In the genomic region with DNA sequence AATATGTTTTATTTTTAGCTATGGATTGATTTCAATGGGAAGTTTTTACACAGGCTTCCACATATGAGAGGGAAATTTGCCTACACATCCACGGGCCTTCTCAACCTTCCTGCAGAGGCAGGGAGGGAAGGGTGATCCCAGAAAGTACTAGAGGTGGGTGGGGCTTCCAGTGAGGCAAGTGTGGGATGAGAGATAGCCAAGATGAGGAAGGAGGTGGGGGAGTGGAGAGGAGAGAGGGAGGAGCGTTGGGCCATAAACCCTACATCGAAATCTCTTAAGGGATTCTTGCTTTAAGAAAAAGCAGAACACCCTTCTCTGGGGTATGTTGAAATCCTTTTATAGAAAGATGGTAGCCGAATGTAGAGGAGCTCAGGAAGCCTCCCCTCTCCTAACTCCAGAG, we compare ENCODE assay signal across 17 cellular contexts. TPM values are rescaled to one million over a fixed set of nuclear protein-coding genes. Genes with fewer than 3 reads are reported as not detected.
"Had no signal": no experiment of that assay in that cellular context is flagged by ENCODE, and none has a peak within 500 bp of the region (broad histone marks: within the 10 kb centered on the region; RNA-seq: fewer than 3 reads in every experiment).

No MANE protein-coding gene starts in this region.

- H3K27ac Mint-ChIP-seq: activated T-helper 17 cell treated with anti-CD3 and anti-CD28 coated beads, Interleukin-2, amount 50 U/mL, for 72 hours; stimulated activated naive CD8-positive, alpha-beta T cell treated with anti-CD3 and anti-CD28 coated beads, Interleukin-15, Interleukin-2, amounts not matched to agents 100 ng/mL and 50 ng/mL, for 24 hours had no signal

- H3K9me3 Mint-ChIP-seq: activated T-helper 17 cell treated with anti-CD3 and anti-CD28 coated beads, Interleukin-2, amount 50 U/mL, for 72 hours; stimulated activated naive CD8-positive, alpha-beta T cell treated with anti-CD3 and anti-CD28 coated beads, Interleukin-15, Interleukin-2, amounts not matched to agents 100 ng/mL and 50 ng/mL, for 24 hours had no signal

- H3K4me1 Mint-ChIP-seq: activated T-helper 17 cell treated with anti-CD3 and anti-CD28 coated beads, Interleukin-2, amount 50 U/mL, for 72 hours had no signal

- DNase-seq: activated CD4-positive, alpha-beta T cell treated with anti-CD3 and anti-CD28 coated beads, Interleukin-2, amount 50 U/mL, for 4 hours; activated naive CD4-positive, alpha-beta T cell treated with Interleukin-2 at 50 U/mL for 16 hours; aorta; cortex of kidney; effector CD4-positive, alpha-beta T cell; foreskin melanocyte; head of caudate nucleus; left cardiac atrium; lower lobe of right lung; midbrain; trophoblast cell had no signal

- H3K4me3 Mint-ChIP-seq: stimulated activated naive CD8-positive, alpha-beta T cell treated with anti-CD3 and anti-CD28 coated beads, Interleukin-15, Interleukin-2, amounts not matched to agents 100 ng/mL and 50 ng/mL, for 24 hours had no signal

- ATAC-seq: activated T-helper 17 cell treated with anti-CD3 and anti-CD28 coated beads, Interleukin-2, amount 50 U/mL, for 72 hours; left cardiac atrium; lower lobe of right lung; sciatic nerve had no signal

RNA-seq across cellular contexts. Expression of gene NKX6-1, which starts 19.0 kb away (rescaled TPM):
- total RNA-seq: activated T-helper 17 cell treated with anti-CD3 and anti-CD28 coated beads, Interleukin-2, amount 50 U/mL, for 72 hours; left cardiac atrium; lower lobe of right lung; osteocyte; sciatic nerve; suprapubic skin; T-helper 1 cell treated with Interleukin-12 subunit alpha and Interleukin-12 subunit beta and Interleukin-4 antibody, amounts not matched to agents 30 ng/mL and 1 ng/mL, for 36 hours had no signal
